ENCODE assay signal across 8 cellular contexts in genomic region chr12:123384318-123384993, GRCh38. TPM values are rescaled to one million over a fixed set of nuclear protein-coding genes. Genes with fewer than 3 reads are reported as not detected.
DNase-seq lines count a peak whose midpoint lies in the region; ATAC-seq and TF ChIP-seq lines count a peak whose summit lies in the region.

No MANE protein-coding gene starts in this region.

- H3K9me3 ChIP-seq in hepatocyte (ENCODE audit: low read depth) = no peaks in the 10 kb centered on the region
- H3K9me3 ChIP-seq in skeletal muscle tissue (ENCODE audit: control insufficient read depth in 3 of 3, low read length in 3 of 3) = no peaks in the 10 kb centered on the region

- peak overlapping the region; percentile 90 to 99 (median 96) for H3K4me3 Mint-ChIP-seq in IgD-negative memory B cell
- H3K4me3 Mint-ChIP-seq in activated T-helper 1 cell treated with anti-CD3 and anti-CD28 coated beads, Interleukin-12 subunit alpha, Interleukin-12 subunit beta, Interleukin-2, Interleukin-4 antibody, amounts not matched to agents 30 ng/mL and 10 ng/mL and 1 ng/mL, durations not matched to agents 14 hours and 24 hours and 36 hours = peak overlapping the region; percentile 94

- intact Hi-C loops in activated T-helper 1 cell treated with anti-CD3 and anti-CD28 coated beads, Interleukin-12 subunit alpha, Interleukin-12 subunit beta, Interleukin-2, Interleukin-4 antibody, amounts not matched to agents 30 ng/mL and 10 ng/mL and 1 ng/mL, durations not matched to agents 14 hours and 24 hours and 36 hours (cut with micrococcal nuclease) = loop anchor here (1.0 to 5.0 kb wide), 4 partner anchors 19 to 200 kb away; partner anchors contain the start of genes MPHOSPH9, MTRFR, RILPL1 and TMED2

- TF ChIP-seq CTCF in hepatocyte (IDR thresholded peaks at IDR 0.05; ENCODE audit: poor library complexity) = no peak
- no peak for TF ChIP-seq CTCF in GM13976 (IDR thresholded peaks at IDR 0.05; ENCODE audit: borderline replicate concordance, control extremely low read depth, extremely low read depth, insufficient read depth, missing control alignments)

- peak overlapping the region; percentile 39 for H3K4me3 ChIP-seq in hepatocyte
- peak overlapping the region; percentile 73 to 80 (median 78) for H3K4me3 ChIP-seq in skeletal muscle tissue (ENCODE audit: low read length in 3 of 3)

- 3% methylated on average over 34 of the region's 41 CpGs for WGBS in hepatocyte (ENCODE audit: low lambda C conversion rate, missing lambda C conversion rate)

- in situ Hi-C loops in GM13976 (cut with MboI; ENCODE audit: low sequenced_read_pairs, unreplicated experiment) = no loop called here

- H3K9ac ChIP-seq in skeletal muscle tissue (ENCODE audit: low read depth in 1 of 3, low read length in 3 of 3) = peak overlapping the region; percentile 70 to 85 (median 82)

- H3K27me3 ChIP-seq in hepatocyte (no peaks in the 10 kb centered on the region), skeletal muscle tissue (ENCODE audit: control insufficient read depth in 3 of 3, insufficient read depth in 3 of 3, low read length in 3 of 3) (no peaks in the 10 kb centered on the region)

- peak overlapping the region; percentile 95 for H3K4me2 ChIP-seq in hepatocyte

- H3K36me3 ChIP-seq in hepatocyte (replicated peaks; ENCODE audit: insufficient read depth, low read depth) (no peaks in the 10 kb centered on the region), skeletal muscle tissue (ENCODE audit: control insufficient read depth in 3 of 3, insufficient read depth in 3 of 3, low read length in 3 of 3) (no peaks in the 10 kb centered on the region)

- H3K9me2 ChIP-seq in hepatocyte (replicated peaks; ENCODE audit: insufficient read depth) = no peaks in the 10 kb centered on the region

- no peak for ATAC-seq in GM21786 (IDR thresholded peaks at IDR 0.05; ENCODE audit: unreplicated experiment)
- no peak for ATAC-seq in GM21515 (IDR thresholded peaks at IDR 0.05; ENCODE audit: unreplicated experiment)

- H3K4me1 ChIP-seq in hepatocyte (ENCODE audit: insufficient read depth) = peaks cover 8% of the 10 kb centered on the region
- peaks cover 17 to 23% (median 22%) of the 10 kb centered on the region in 3 donors for H3K4me1 ChIP-seq in skeletal muscle tissue (ENCODE audit: control insufficient read depth in 3 of 3, insufficient read depth in 3 of 3, low read length in 3 of 3)

- no peaks in the 10 kb centered on the region for H3K9me3 Mint-ChIP-seq in IgD-negative memory B cell
- no peaks in the 10 kb centered on the region for H3K9me3 Mint-ChIP-seq in activated T-helper 1 cell treated with anti-CD3 and anti-CD28 coated beads, Interleukin-12 subunit alpha, Interleukin-12 subunit beta, Interleukin-2, Interleukin-4 antibody, amounts not matched to agents 30 ng/mL and 10 ng/mL and 1 ng/mL, durations not matched to agents 14 hours and 24 hours and 36 hours

- peak overlapping the region in 2 of 3 donors; percentile 39 to 98 for H3K27ac Mint-ChIP-seq in IgD-negative memory B cell
- peak overlapping the region; percentile 44 for H3K27ac Mint-ChIP-seq in activated T-helper 1 cell treated with anti-CD3 and anti-CD28 coated beads, Interleukin-12 subunit alpha, Interleukin-12 subunit beta, Interleukin-2, Interleukin-4 antibody, amounts not matched to agents 30 ng/mL and 10 ng/mL and 1 ng/mL, durations not matched to agents 14 hours and 24 hours and 36 hours

- H3K79me2 ChIP-seq in hepatocyte = peaks cover 28% of the 10 kb centered on the region

- H3K27ac ChIP-seq in hepatocyte (peak overlapping the region; percentile 22), skeletal muscle tissue (ENCODE audit: low read depth, low read length) (peak overlapping the region; percentile 82)

- peak overlapping the region; percentile 35 for H2AFZ ChIP-seq in hepatocyte

- no peaks in the 10 kb centered on the region for H4K20me1 ChIP-seq in hepatocyte (ENCODE audit: insufficient read depth, poor library complexity, severe bottlenecking)

- peaks cover 8 to 23% (median 11%) of the 10 kb centered on the region in 3 donors for H3K4me1 Mint-ChIP-seq in IgD-negative memory B cell
- peaks cover 24% of the 10 kb centered on the region for H3K4me1 Mint-ChIP-seq in activated T-helper 1 cell treated with anti-CD3 and anti-CD28 coated beads, Interleukin-12 subunit alpha, Interleukin-12 subunit beta, Interleukin-2, Interleukin-4 antibody, amounts not matched to agents 30 ng/mL and 10 ng/mL and 1 ng/mL, durations not matched to agents 14 hours and 24 hours and 36 hours (ENCODE audit: low read depth)

- peak; percentile 45 for DNase-seq in Daoy (ENCODE audit: low read depth)
- no peak for DNase-seq in activated T-helper 1 cell treated with anti-CD3 and anti-CD28 coated beads, Interleukin-12 subunit alpha, Interleukin-12 subunit beta, Interleukin-2, Interleukin-4 antibody, amounts not matched to agents 30 ng/mL and 10 ng/mL and 1 ng/mL, durations not matched to agents 14 hours and 24 hours and 36 hours (ENCODE audit: low spot score)
- peak; percentile 38 for DNase-seq in hepatocyte (ENCODE audit: low spot score)
- no peak for DNase-seq in GM13976 (ENCODE audit: low spot score)

- no peaks in the 10 kb centered on the region for H3K36me3 Mint-ChIP-seq in IgD-negative memory B cell
- no peaks in the 10 kb centered on the region for H3K36me3 Mint-ChIP-seq in activated T-helper 1 cell treated with anti-CD3 and anti-CD28 coated beads, Interleukin-12 subunit alpha, Interleukin-12 subunit beta, Interleukin-2, Interleukin-4 antibody, amounts not matched to agents 30 ng/mL and 10 ng/mL and 1 ng/mL, durations not matched to agents 14 hours and 24 hours and 36 hours (ENCODE audit: low read depth)

- no peaks in the 10 kb centered on the region for H3K27me3 Mint-ChIP-seq in IgD-negative memory B cell
- H3K27me3 Mint-ChIP-seq in activated T-helper 1 cell treated with anti-CD3 and anti-CD28 coated beads, Interleukin-12 subunit alpha, Interleukin-12 subunit beta, Interleukin-2, Interleukin-4 antibody, amounts not matched to agents 30 ng/mL and 10 ng/mL and 1 ng/mL, durations not matched to agents 14 hours and 24 hours and 36 hours (ENCODE audit: insufficient read depth) = no peaks in the 10 kb centered on the region

RNA-seq across cellular contexts. Expression of gene KMT5A, which starts 0.5 kb away (rescaled TPM):
- 32.3 and 35.6 TPM in 2 replicates for total RNA-seq in Daoy (2014; rRNA removed; shearing (Covaris generic))
- polyA plus RNA-seq in IgD-negative memory B cell (3.0 TPM), hepatocyte (21.9 and 24.5 TPM in 2 replicates)
- 69.1 and 70.1 TPM in 2 replicates for total RNA-seq in activated T-helper 1 cell treated with anti-CD3 and anti-CD28 coated beads, Interleukin-12 subunit alpha, Interleukin-12 subunit beta, Interleukin-2, Interleukin-4 antibody, amounts not matched to agents 30 ng/mL and 10 ng/mL and 1 ng/mL, durations not matched to agents 14 hours and 24 hours and 36 hours
- total RNA-seq in hepatocyte (28.4 and 28.7 TPM in 2 replicates), skeletal muscle tissue (19.3 TPM)

RNA-seq across cellular contexts. Expression of gene SBNO1, which starts 19.8 kb away (rescaled TPM):
- 27.0 and 29.7 TPM in 2 replicates for total RNA-seq in Daoy (2014; rRNA removed; shearing (Covaris generic))
- polyA plus RNA-seq in IgD-negative memory B cell (25.3 TPM), hepatocyte (13.4 and 13.7 TPM in 2 replicates)
- 51.6 and 52.8 TPM in 2 replicates for total RNA-seq in activated T-helper 1 cell treated with anti-CD3 and anti-CD28 coated beads, Interleukin-12 subunit alpha, Interleukin-12 subunit beta, Interleukin-2, Interleukin-4 antibody, amounts not matched to agents 30 ng/mL and 10 ng/mL and 1 ng/mL, durations not matched to agents 14 hours and 24 hours and 36 hours
- total RNA-seq in hepatocyte (28.9 and 29.7 TPM in 2 replicates), skeletal muscle tissue (11.5 TPM)

RNA-seq across cellular contexts. Expression of gene RILPL2, which starts 52.0 kb away (rescaled TPM):
- 2.3 and 2.7 TPM in 2 replicates for total RNA-seq in Daoy (2014; rRNA removed; shearing (Covaris generic))
- 14.3 TPM for polyA plus RNA-seq in IgD-negative memory B cell
- total RNA-seq in activated T-helper 1 cell treated with anti-CD3 and anti-CD28 coated beads, Interleukin-12 subunit alpha, Interleukin-12 subunit beta, Interleukin-2, Interleukin-4 antibody, amounts not matched to agents 30 ng/mL and 10 ng/mL and 1 ng/mL, durations not matched to agents 14 hours and 24 hours and 36 hours = 20.1 and 20.6 TPM in 2 replicates
- 1.6 and 2.5 TPM in 2 replicates for total RNA-seq in hepatocyte
- 3.3 and 3.7 TPM in 2 replicates for polyA plus RNA-seq in hepatocyte
- 1.0 TPM for total RNA-seq in skeletal muscle tissue

Comparison
In these comparisons a context has a peak if more than half of its experiments do, and no peak if none do; other contexts are left out.
1. DNase-seq: peak in Daoy (single experiment) and hepatocyte (single experiment); none in activated T-helper 1 cell treated with anti-CD3 and anti-CD28 coated beads, Interleukin-12 subunit alpha, Interleukin-12 subunit beta, Interleukin-2, Interleukin-4 antibody, amounts not matched to agents 30 ng/mL and 10 ng/mL and 1 ng/mL, durations not matched to agents 14 hours and 24 hours and 36 hours (single experiment) and GM13976 (single experiment).